Comparison of ENCODE assay signal across 9 cellular contexts in the genomic region with DNA sequence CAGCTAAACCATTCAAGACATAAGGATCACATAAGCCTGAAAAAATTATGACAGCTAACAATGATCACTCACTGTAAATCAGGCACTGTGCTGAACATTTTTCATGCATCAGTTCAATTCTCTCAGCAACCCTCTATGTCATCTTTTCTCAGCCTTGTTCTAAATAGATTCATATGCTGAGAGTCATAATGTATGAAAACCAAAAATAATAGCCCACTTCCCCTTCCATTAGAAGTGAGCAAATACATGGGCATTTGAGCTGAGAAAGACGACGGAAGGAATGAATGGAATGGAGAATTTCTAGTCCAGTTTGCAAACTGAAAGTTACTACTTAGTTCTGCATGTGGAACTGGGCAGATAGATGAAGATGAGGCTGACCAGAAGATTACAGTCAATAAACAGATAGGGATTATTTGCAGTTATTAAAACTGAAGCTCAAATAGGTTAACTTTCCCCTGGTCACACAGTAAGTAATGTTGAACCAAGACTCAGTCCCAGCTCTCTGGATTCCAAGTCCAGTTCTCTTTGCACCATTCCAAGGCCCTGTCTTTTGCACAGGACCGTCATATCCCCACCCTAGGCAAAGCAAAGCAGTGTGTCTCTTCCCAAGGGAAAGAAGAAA. TPM values are rescaled to one million over a fixed set of nuclear protein-coding genes. Genes with fewer than 3 reads are reported as not detected.
A peak's percentile ranks its signal among the peaks of the same experiment; 100 is the strongest.
DNase-seq lines count a peak whose midpoint lies in the region; ATAC-seq and TF ChIP-seq lines count a peak whose summit lies in the region.
"Had no signal": no experiment of that assay in that cellular context is flagged by ENCODE, and none has a peak within 500 bp of the region (broad histone marks: within the 10 kb centered on the region; RNA-seq: fewer than 3 reads in every experiment).

No MANE protein-coding gene starts in this region.

- H3K9me3 ChIP-seq in breast epithelium: no peaks in the 10 kb centered on the region
- H3K9me3 ChIP-seq in parathyroid adenoma (ENCODE audit: control insufficient read depth, low read length): no peaks in the 10 kb centered on the region
- no peaks in the 10 kb centered on the region for H3K9me3 ChIP-seq in sigmoid colon

- no peak overlapping the region for H2AFZ ChIP-seq in parathyroid adenoma

- ATAC-seq in HG03469 (IDR thresholded peaks at IDR 0.05; ENCODE audit: unreplicated experiment): peak; percentile 20
- ATAC-seq in stimulated activated naive CD8-positive, alpha-beta T cell treated with anti-CD3 and anti-CD28 coated beads, Interleukin-15, Interleukin-2, amounts not matched to agents 100 U/mL and 50 U/mL, for 24 hours: no peak

- H3K4me3 ChIP-seq in breast epithelium (no peak overlapping the region), parathyroid adenoma (ENCODE audit: low read depth, low read length) (no peak overlapping the region), sigmoid colon (no peak overlapping the region)

- peak overlapping the region; percentile 91 for H3K4me2 ChIP-seq in parathyroid adenoma (ENCODE audit: low read length)

- H3K36me3 ChIP-seq in breast epithelium (no peaks in the 10 kb centered on the region), parathyroid adenoma (ENCODE audit: control insufficient read depth, insufficient read depth, low read length) (no peaks in the 10 kb centered on the region), sigmoid colon (no peaks in the 10 kb centered on the region)

- no peaks in the 10 kb centered on the region for H3K79me2 ChIP-seq in parathyroid adenoma

- H3K27me3 ChIP-seq in breast epithelium (no peaks in the 10 kb centered on the region), parathyroid adenoma (ENCODE audit: control insufficient read depth, insufficient read depth, low read length) (no peaks in the 10 kb centered on the region), sigmoid colon (no peaks in the 10 kb centered on the region)

- 58 to 68% methylated on average over 3 of the region's 3 CpGs for WGBS in sigmoid colon, 2 donors

- TF ChIP-seq POLR2A in breast epithelium (IDR thresholded peaks at IDR 0.05): no peak
- TF ChIP-seq POLR2A in sigmoid colon (IDR thresholded peaks at IDR 0.05): no peak

- H3K27ac ChIP-seq in breast epithelium (peak overlapping the region; percentile 93 to 97), parathyroid adenoma (no peak overlapping the region), sigmoid colon (peak overlapping the region in 2 of 4 donors; percentile 88 to 93)

- H3K4me1 ChIP-seq in breast epithelium: no peaks in the 10 kb centered on the region
- peaks cover 3% of the 10 kb centered on the region for H3K4me1 ChIP-seq in parathyroid adenoma
- peaks cover 0 to 27% (median 17%) of the 10 kb centered on the region in 4 donors for H3K4me1 ChIP-seq in sigmoid colon

- intact Hi-C loops in breast epithelium (cut with DNase I; ENCODE audit: low total_unique reads): no loop called here
- intact Hi-C loops in sigmoid colon (cut with DNase I): loop anchor here (5.0 kb wide), 2 partner anchors 45 to 350 kb away; no protein-coding TSS in a partner anchor

- TF ChIP-seq EP300 in sigmoid colon (IDR thresholded peaks at IDR 0.05): no peak

- no peak for TF ChIP-seq CTCF in GM10266 (IDR thresholded peaks at IDR 0.05; ENCODE audit: control insufficient read depth, insufficient read depth, low read depth, missing control alignments)
- no peak for TF ChIP-seq CTCF in breast epithelium (IDR thresholded peaks at IDR 0.05)
- no peak for TF ChIP-seq CTCF in parathyroid adenoma (IDR thresholded peaks at IDR 0.05)
- TF ChIP-seq CTCF in sigmoid colon (IDR thresholded peaks at IDR 0.05): no peak

- H3K9ac ChIP-seq in parathyroid adenoma: no peak overlapping the region

- DNase-seq in GM10266 (ENCODE audit: extremely low spot score) (peak; percentile 68), breast epithelium (ENCODE audit: low spot score in 2 of 2) (no peak), T-helper 1 cell (no peak), DMS153 treated with DMSO at 0.1 percent for 48 hours (lab: John Stamatoyannopoulos, UW; ENCODE audit: unreplicated experiment) (no peak), sigmoid colon (no peak)
- DNase-seq in stimulated activated naive CD8-positive, alpha-beta T cell treated with anti-CD3 and anti-CD28 coated beads, Interleukin-15, Interleukin-2, amounts not matched to agents 100 U/mL and 50 U/mL, for 24 hours: no peak
- DNase-seq: activated gamma-delta T cell had no signal

RNA-seq across cellular contexts. Expression of a gene that starts 1.6 kb away (rescaled TPM):
- total RNA-seq in breast epithelium (10 to 100 TPM; 20.2 to 37.0 (median 27.9) TPM), sigmoid colon (10 to 100 TPM in 2 of 4 donors, 1 to 10 TPM in 2; 8.2 to 12.5 (median 9.8) TPM)
- polyA plus RNA-seq in sigmoid colon: 10 to 100 TPM; 14.4 to 20.8 (median 16.4) TPM
